Comparison of ENCODE assay signal across 37 cellular contexts in genomic region chr15:53525894-53526293, GRCh38.
"Had no signal": no experiment of that assay in that cellular context is flagged by ENCODE, and none has a peak within 500 bp of the region (broad histone marks: within the 10 kb centered on the region; RNA-seq: fewer than 3 reads in every experiment).

No MANE protein-coding gene starts in this region.

- H3K9me3 Mint-ChIP-seq: activated B cell treated with CpG ODN at 0.5 μM for 24 hours; activated CD8-positive, alpha-beta T cell treated with anti-CD3 and anti-CD28 coated beads for 36 hours; activated naive CD8-positive, alpha-beta T cell treated with anti-CD3 and anti-CD28 coated beads for 36 hours; activated T-cell treated with anti-CD3 and anti-CD28 coated beads, Interleukin-2, amount 50 U/mL, for 72 hours; activated T-helper 17 cell treated with anti-CD3 and anti-CD28 coated beads, Interleukin-2, amount 50 U/mL, for 72 hours had no signal

- H3K4me3 Mint-ChIP-seq: activated B cell treated with CpG ODN at 0.5 μM for 24 hours; activated CD8-positive, alpha-beta T cell treated with anti-CD3 and anti-CD28 coated beads for 36 hours; activated naive CD8-positive, alpha-beta T cell treated with anti-CD3 and anti-CD28 coated beads for 36 hours; activated T-cell treated with anti-CD3 and anti-CD28 coated beads, Interleukin-2, amount 50 U/mL, for 72 hours; activated T-helper 17 cell treated with anti-CD3 and anti-CD28 coated beads, Interleukin-2, amount 50 U/mL, for 72 hours had no signal

- H3K9me3 ChIP-seq: Peyer's patch had no signal

- H3K36me3 ChIP-seq: Peyer's patch had no signal

- H3K36me3 Mint-ChIP-seq: activated naive CD8-positive, alpha-beta T cell treated with anti-CD3 and anti-CD28 coated beads for 36 hours had no signal

- H3K4me1 ChIP-seq: Peyer's patch had no signal

- H3K27ac ChIP-seq: Peyer's patch, RWPE1, VCaP had no signal

- H3K27me3 ChIP-seq: Peyer's patch had no signal

- H3K27me3 Mint-ChIP-seq: activated B cell treated with CpG ODN at 0.5 μM for 24 hours; activated CD8-positive, alpha-beta T cell treated with anti-CD3 and anti-CD28 coated beads for 36 hours; activated T-helper 17 cell treated with anti-CD3 and anti-CD28 coated beads, Interleukin-2, amount 50 U/mL, for 72 hours had no signal

- H3K4me1 Mint-ChIP-seq: activated B cell treated with CpG ODN at 0.5 μM for 24 hours; activated T-helper 17 cell treated with anti-CD3 and anti-CD28 coated beads, Interleukin-2, amount 50 U/mL, for 72 hours had no signal

- DNase-seq: activated B cell treated with CpG ODN at 0.5 μM for 24 hours; activated CD4-positive, alpha-beta T cell treated with anti-CD3 and anti-CD28 coated beads for 48 hours; activated CD4-positive, CD25-positive, alpha-beta regulatory T cell treated with anti-CD3 and anti-CD28 coated beads, Interleukin-2, amount 50 U/mL, for 72 hours; activated CD8-positive, alpha-beta T cell treated with anti-CD3 and anti-CD28 coated beads for 36 hours; activated effector memory CD4-positive, alpha-beta T cell treated with anti-CD3 and anti-CD28 coated beads, Interleukin-2, amount 50 U/mL, for 16 hours; activated naive CD4-positive, alpha-beta T cell; activated naive CD4-positive, alpha-beta T cell treated with anti-CD3 and anti-CD28 coated beads, Interleukin-2, amount 50 U/mL, for 16 hours; activated naive CD8-positive, alpha-beta T cell treated with anti-CD3 and anti-CD28 coated beads for 36 hours; activated T-cell treated with anti-CD3 and anti-CD28 coated beads, Interleukin-2, amount 50 U/mL, for 1 hour; activated T-cell treated with anti-CD3 and anti-CD28 coated beads, Interleukin-2, amount 50 U/mL, for 72 hours; amniotic stem cell; aorta; Kasumi-1; KG1; MM.1S; NCI-H1092 treated with DMSO at 0.1 percent for 48 hours; NCI-H1417; NCI-H146; NCI-H187; NCI-H2029 treated with DMSO at 0.1 percent for 48 hours; NCI-H2107; NCI-H2171; NCI-H510A; NCI-H526; NCI-H748 treated with DMSO at 0.1 percent for 48 hours; NK-92 treated with Interleukin-12 subunit alpha and Interleukin-12 subunit beta, amount 100 ng/mL, for 24 hours; PC-3; Peyer's patch; SIG-M5; SW 1271; T-helper 1 cell; T-helper 2 cell; T-helper 9 cell had no signal

- ATAC-seq: activated CD8-positive, alpha-beta T cell treated with anti-CD3 and anti-CD28 coated beads for 36 hours; activated T-cell treated with anti-CD3 and anti-CD28 coated beads, Interleukin-2, amount 50 U/mL, for 72 hours; activated T-helper 17 cell treated with anti-CD3 and anti-CD28 coated beads, Interleukin-2, amount 50 U/mL, for 72 hours; PC-3; Right ventricle myocardium inferior had no signal

- H3K27ac Mint-ChIP-seq: activated B cell treated with CpG ODN at 0.5 μM for 24 hours; activated CD8-positive, alpha-beta T cell treated with anti-CD3 and anti-CD28 coated beads for 36 hours; activated naive CD8-positive, alpha-beta T cell treated with anti-CD3 and anti-CD28 coated beads for 36 hours; activated T-cell treated with anti-CD3 and anti-CD28 coated beads, Interleukin-2, amount 50 U/mL, for 72 hours; activated T-helper 17 cell treated with anti-CD3 and anti-CD28 coated beads, Interleukin-2, amount 50 U/mL, for 72 hours had no signal

- H3K4me3 ChIP-seq: Peyer's patch had no signal
